Comparison of ENCODE assay signal across 23 cellular contexts in genomic region chr20:41100001-41100480, GRCh38.
"Had no signal": no experiment of that assay in that cellular context is flagged by ENCODE, and none has a peak within 500 bp of the region (broad histone marks: within the 10 kb centered on the region; RNA-seq: fewer than 3 reads in every experiment).

No MANE protein-coding gene starts in this region.

- H3K27me3 Mint-ChIP-seq: activated CD4-positive, alpha-beta memory T cell treated with anti-CD3 and anti-CD28 coated beads for 36 hours; activated naive CD4-positive, alpha-beta T cell treated with anti-CD3 and anti-CD28 coated beads, Interleukin-2, amount 10 ng/mL, durations not matched to agents 7 days and 5 days; stimulated activated naive B cell treated with anti-CD40 and anti-IgM and Interleukin-4, amounts not matched to agents 10 μg/mL and 1 μg/mL and 100 μg/mL, for 72 hours had no signal

- H3K4me1 Mint-ChIP-seq: activated naive CD4-positive, alpha-beta T cell treated with anti-CD3 and anti-CD28 coated beads, Interleukin-2, amount 10 ng/mL, durations not matched to agents 7 days and 5 days had no signal

- H3K4me3 Mint-ChIP-seq: activated CD4-positive, alpha-beta memory T cell treated with anti-CD3 and anti-CD28 coated beads for 36 hours; activated naive CD4-positive, alpha-beta T cell treated with anti-CD3 and anti-CD28 coated beads, Interleukin-2, amount 10 ng/mL, durations not matched to agents 7 days and 5 days; natural killer cell; stimulated activated naive B cell treated with anti-CD40 and anti-IgM and Interleukin-4, amounts not matched to agents 10 μg/mL and 1 μg/mL and 100 μg/mL, for 72 hours had no signal

- ATAC-seq: foreskin keratinocyte; left ventricle myocardium superior; natural killer cell; stimulated activated naive B cell treated with anti-CD40 and anti-IgM and Interleukin-4, amounts not matched to agents 10 μg/mL and 1 μg/mL and 100 μg/mL, for 72 hours; upper lobe of right lung had no signal

- H3K4me3 ChIP-seq: cardiac muscle cell, hepatocyte, upper lobe of right lung had no signal

- H3K9me3 Mint-ChIP-seq: activated CD4-positive, alpha-beta memory T cell treated with anti-CD3 and anti-CD28 coated beads for 36 hours; activated naive CD4-positive, alpha-beta T cell treated with anti-CD3 and anti-CD28 coated beads, Interleukin-2, amount 10 ng/mL, durations not matched to agents 7 days and 5 days; natural killer cell; stimulated activated naive B cell treated with anti-CD40 and anti-IgM and Interleukin-4, amounts not matched to agents 10 μg/mL and 1 μg/mL and 100 μg/mL, for 72 hours had no signal

- H3K27ac ChIP-seq: cardiac muscle cell, epithelial cell of prostate, foreskin keratinocyte, hepatocyte, upper lobe of right lung had no signal

- DNase-seq: activated CD4-positive, alpha-beta memory T cell treated with anti-CD3 and anti-CD28 coated beads for 36 hours; activated CD4-positive, alpha-beta T cell treated with anti-CD3 and anti-CD28 coated beads for 48 hours; activated effector memory CD4-positive, alpha-beta T cell treated with Interleukin-2 at 50 U/mL for 16 hours; activated naive CD4-positive, alpha-beta T cell treated with anti-CD3 and anti-CD28 coated beads, Interleukin-2, amount 10 ng/mL, durations not matched to agents 7 days and 5 days; activated T-cell treated with anti-CD3 and anti-CD28 coated beads, Interleukin-2, amount 50 U/mL, for 48 hours; amygdala; cortex of kidney; foreskin keratinocyte; glutamatergic neuron; left ventricle myocardium superior; mammary epithelial cell; midbrain; natural killer cell; retina; stimulated activated CD4-positive, alpha-beta T cell treated with anti-CD3 and anti-CD28 coated beads, Interleukin-2, amount 100 ng/mL, for 48 hours; stimulated activated CD8-positive, alpha-beta memory T cell treated with anti-CD3 and anti-CD28 coated beads, Interleukin-4, amount 100 ng/mL, for 48 hours; stimulated activated naive B cell treated with anti-CD40 and anti-IgM and Interleukin-4, amounts not matched to agents 10 μg/mL and 1 μg/mL and 100 μg/mL, for 72 hours; T-helper 1 cell; T-helper 9 cell; upper lobe of right lung had no signal

- H3K9me3 ChIP-seq: upper lobe of right lung had no signal

- H3K4me1 ChIP-seq: foreskin keratinocyte, upper lobe of right lung had no signal

- H3K27me3 ChIP-seq: cardiac muscle cell, foreskin keratinocyte, hepatocyte, upper lobe of right lung had no signal

- H3K27ac Mint-ChIP-seq: activated CD4-positive, alpha-beta memory T cell treated with anti-CD3 and anti-CD28 coated beads for 36 hours; activated naive CD4-positive, alpha-beta T cell treated with anti-CD3 and anti-CD28 coated beads, Interleukin-2, amount 10 ng/mL, durations not matched to agents 7 days and 5 days; natural killer cell had no signal
